ENCODE assay signal across 10 cellular contexts in the genomic region with DNA sequence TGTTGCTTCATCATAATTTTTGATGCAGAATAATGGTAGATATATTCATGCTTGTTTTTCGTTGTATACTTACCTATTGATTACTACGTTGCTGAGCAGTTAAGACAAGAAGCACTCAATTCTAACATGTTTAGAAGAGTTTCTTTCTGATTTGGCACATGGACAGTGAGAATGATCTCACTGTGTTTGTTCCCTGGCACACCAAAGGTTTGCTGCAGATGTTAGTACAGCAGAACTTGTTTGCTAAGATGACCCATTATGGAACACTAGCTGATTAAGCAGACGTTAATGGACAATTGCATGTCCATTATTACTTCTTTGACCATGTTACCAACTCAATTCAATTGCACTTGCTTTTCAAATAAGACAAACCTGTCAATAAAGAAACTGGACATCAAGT.
DNase-seq lines count a peak whose midpoint lies in the region; ATAC-seq and TF ChIP-seq lines count a peak whose summit lies in the region.
"Had no signal": no experiment of that assay in that cellular context is flagged by ENCODE, and none has a peak within 500 bp of the region (broad histone marks: within the 10 kb centered on the region; RNA-seq: fewer than 3 reads in every experiment).

No MANE protein-coding gene starts in this region.

- H3K27me3 ChIP-seq in GM23248 (replicated peaks; ENCODE audit: insufficient read depth): no peaks in the 10 kb centered on the region
- H3K27me3 ChIP-seq in PC-3 (ENCODE audit: low read length): no peaks in the 10 kb centered on the region
- H3K27me3 ChIP-seq in esophagus muscularis mucosa: no peaks in the 10 kb centered on the region

- 0 out of 2 replicates have a peak, but pooled peaks cover 4% of the 10 kb centered on the region for H3K36me3 ChIP-seq in GM23248 (ENCODE audit: low read depth)
- H3K36me3 ChIP-seq in PC-3 (ENCODE audit: low read depth, low read length): no peaks in the 10 kb centered on the region
- H3K36me3 ChIP-seq in esophagus muscularis mucosa: no peaks in the 10 kb centered on the region

- POLR2A ChIA-PET in PC-3 (lab: Charles Lee; ENCODE audit: unreplicated experiment): no interaction called here

- no peak overlapping the region for H2AFZ ChIP-seq in GM23248
- no peak overlapping the region for H2AFZ ChIP-seq in PC-3 (ENCODE audit: low read length)

- no peak for TF ChIP-seq EP300 in esophagus muscularis mucosa (IDR thresholded peaks at IDR 0.05)

- 23 to 31% methylated on average over 3 of the region's 3 CpGs for WGBS in GM23248 (ENCODE audit: low coverage in 1 of 2, low lambda C conversion rate in 2 of 2, missing lambda C conversion rate in 2 of 2), 2 experiments
- WGBS in esophagus muscularis mucosa: 59% methylated on average over 3 of the region's 3 CpGs

- in situ Hi-C loops in GM23248 (cut with MboI): no loop called here
- in situ Hi-C loops in G401 (cut with HindIII; ENCODE audit: low sequenced_read_pairs): no loop called here

- DNase-seq in GM23248: peak; percentile 52
- peak; percentile 48 for DNase-seq in PC-3
- no peak for DNase-seq in endothelial cell (ENCODE audit: low spot score)
- DNase-seq in putamen (ENCODE audit: low spot score): peak; percentile 67
- DNase-seq in G401 (ENCODE audit: low spot score): no peak
- DNase-seq in esophagus muscularis mucosa (ENCODE audit: extremely low spot score): no peak
- no peak for DNase-seq in A172 (ENCODE audit: low spot score)
- DNase-seq in NCI-H146 (lab: John Stamatoyannopoulos, UW): no peak
- DNase-seq: activated CD4-positive, alpha-beta T cell treated with anti-CD3 and anti-CD28 coated beads for 1 hour had no signal

- peaks cover 84% of the 10 kb centered on the region for H3K4me1 ChIP-seq in GM23248 (ENCODE audit: insufficient read depth)
- H3K4me1 ChIP-seq in PC-3 (ENCODE audit: insufficient read depth, low read length): peaks cover 32% of the 10 kb centered on the region
- peaks cover 46 to 55% (median 49%) of the 10 kb centered on the region in 4 donors for H3K4me1 ChIP-seq in esophagus muscularis mucosa

- TF ChIP-seq CTCF in PC-3 (conservative IDR thresholded peaks at IDR 0.05; ENCODE audit: low read depth, low read length) (no peak), endothelial cell (IDR thresholded peaks at IDR 0.05; ENCODE audit: unreplicated experiment) (no peak), esophagus muscularis mucosa (IDR thresholded peaks at IDR 0.05) (no peak)

- intact Hi-C loops in PC-3 (cut with micrococcal nuclease) (no loop called here), esophagus muscularis mucosa (cut with DNase I) (no loop called here)

- ATAC-seq in PC-3: peak; percentile 50

- H3K79me2 ChIP-seq in GM23248 (ENCODE audit: insufficient read depth) (peaks cover 100% of the 10 kb centered on the region), PC-3 (ENCODE audit: low read length) (no peaks in the 10 kb centered on the region)

- H3K9me3 Mint-ChIP-seq in endothelial cell (ENCODE audit: unreplicated experiment): no peaks in the 10 kb centered on the region

- no peak for TF ChIP-seq POLR2A in esophagus muscularis mucosa (IDR thresholded peaks at IDR 0.05; ENCODE audit: low read depth)

- peaks cover 89% of the 10 kb centered on the region for H3K4me1 Mint-ChIP-seq in endothelial cell (ENCODE audit: unreplicated experiment)

- peaks cover 78% of the 10 kb centered on the region for H3F3A ChIP-seq in GM23248 (ENCODE audit: insufficient read depth)
- H3F3A ChIP-seq in PC-3 (ENCODE audit: low read length, unreplicated experiment): no peaks in the 10 kb centered on the region

- peak overlapping the region; percentile 69 for H3K4me2 ChIP-seq in GM23248 (ENCODE audit: unreplicated experiment)
- peak overlapping the region; percentile 68 for H3K4me2 ChIP-seq in PC-3 (ENCODE audit: low read length)

- H3K27me3 Mint-ChIP-seq in endothelial cell (ENCODE audit: unreplicated experiment): peaks cover 1% of the 10 kb centered on the region

- H3K4me3 Mint-ChIP-seq in endothelial cell (ENCODE audit: unreplicated experiment): no peak overlapping the region

- H3K9me2 ChIP-seq in GM23248 (ENCODE audit: insufficient read depth) (no peaks in the 10 kb centered on the region), PC-3 (replicated peaks; ENCODE audit: low read length) (no peaks in the 10 kb centered on the region)

- peak overlapping the region; percentile 99 for H3K27ac Mint-ChIP-seq in endothelial cell (ENCODE audit: unreplicated experiment)
- H3K27ac Mint-ChIP-seq: progenitor cell of endocrine pancreas had no signal

- peak overlapping the region; percentile 78 for H3K27ac ChIP-seq in GM23248
- H3K27ac ChIP-seq in PC-3 (ENCODE audit: low read length): peak overlapping the region; percentile 70
- H3K27ac ChIP-seq in esophagus muscularis mucosa (replicated peaks in 1 of 4): peak overlapping the region in 2 of 4 donors; percentile 28 to 65

- H3K9ac ChIP-seq in GM23248 (peak overlapping the region; percentile 63), PC-3 (ENCODE audit: low read length) (peak overlapping the region; percentile 18; the same call in 1 of the 2 replicates)

- H3K36me3 Mint-ChIP-seq in endothelial cell (ENCODE audit: low read depth, unreplicated experiment): peaks cover 11% of the 10 kb centered on the region

- H4K20me1 ChIP-seq in GM23248 (ENCODE audit: insufficient read depth): no peaks in the 10 kb centered on the region
- H4K20me1 ChIP-seq in PC-3 (ENCODE audit: low read length): no peaks in the 10 kb centered on the region

- no TSS peak for BruUV-seq in PC-3 (replicated peaks; lab: Mats Ljungman, UMichigan)

- no peaks in the 10 kb centered on the region for H3K9me3 ChIP-seq in GM23248 (ENCODE audit: low read depth)
- H3K9me3 ChIP-seq in PC-3 (ENCODE audit: low read length): no peaks in the 10 kb centered on the region
- H3K9me3 ChIP-seq in esophagus muscularis mucosa: no peaks in the 10 kb centered on the region

- CTCF ChIA-PET in PC-3 (lab: Charles Lee): no interaction called here

- H3K4me3 ChIP-seq in GM23248 (no peak overlapping the region; the same call in 1 of the 2 replicates), PC-3 (ENCODE audit: low read length) (no peak overlapping the region), esophagus muscularis mucosa (no peak overlapping the region)

Comparison
In these comparisons a context has a peak if more than half of its experiments do, and no peak if none do; other contexts are left out.
1. DNase-seq: peak in GM23248 (single experiment), PC-3 (single experiment) and putamen (single experiment); none in endothelial cell (single experiment), G401 (single experiment), esophagus muscularis mucosa (single experiment), A172 (single experiment) and NCI-H146 (single experiment).